In the genomic region with DNA sequence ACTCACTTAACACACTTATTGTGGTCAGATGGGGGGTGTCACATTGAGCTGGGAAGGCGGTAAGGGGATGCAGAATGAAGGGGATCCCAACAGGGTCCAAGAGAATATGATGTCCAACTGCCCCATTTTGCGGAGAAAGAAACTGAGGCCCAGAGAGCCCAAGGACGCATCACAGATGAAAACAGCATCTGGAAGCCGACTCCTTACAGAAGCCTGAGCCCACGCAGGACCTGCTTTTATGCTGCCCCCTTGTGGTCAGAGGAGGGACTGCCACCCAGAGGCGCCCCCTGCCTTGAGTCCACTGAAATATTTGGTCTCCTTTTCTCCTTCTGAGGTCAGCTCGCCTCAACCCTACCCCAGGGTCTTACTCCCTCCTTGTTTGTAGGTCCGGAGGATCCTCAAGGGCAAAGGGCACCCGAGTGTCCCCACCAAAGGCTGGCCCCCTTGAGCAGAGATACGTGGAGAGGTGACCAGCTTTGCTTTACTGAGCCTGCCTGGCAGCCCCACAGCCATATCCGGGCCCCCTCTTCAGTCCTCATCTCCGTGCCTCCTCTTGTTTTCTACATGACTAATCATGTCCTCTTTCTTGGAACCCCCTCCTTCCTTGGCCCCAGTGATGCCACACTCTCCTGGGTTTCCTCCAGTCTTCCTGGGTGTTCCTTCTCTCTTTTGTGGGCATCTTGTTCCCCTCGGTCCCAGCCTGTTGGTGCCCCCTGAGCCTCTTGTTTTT, we compare ENCODE assay signal across 9 cellular contexts. TPM values are rescaled to one million over a fixed set of nuclear protein-coding genes. Genes with fewer than 3 reads are reported as not detected.
DNase-seq lines count a peak whose midpoint lies in the region; ATAC-seq, FAIRE-seq and TF ChIP-seq lines count a peak whose summit lies in the region.
"Had no signal": no experiment of that assay in that cellular context is flagged by ENCODE, and none has a peak within 500 bp of the region (broad histone marks: within the 10 kb centered on the region; RNA-seq: fewer than 3 reads in every experiment).

No MANE protein-coding gene starts in this region.

- H3K4me1 Mint-ChIP-seq in nephron: peaks cover 25% of the 10 kb centered on the region

- H3K9me3 Mint-ChIP-seq in nephron: no peaks in the 10 kb centered on the region

- no peak overlapping the region for H3K27ac ChIP-seq in esophagus muscularis mucosa (replicated peaks in 1 of 4)

- H3K27me3 ChIP-seq in esophagus muscularis mucosa: peaks cover 0 to 23% (median 2%) of the 10 kb centered on the region in 4 donors

- intact Hi-C loops in esophagus muscularis mucosa (cut with DNase I): loop anchor here (1.0 kb wide), 1 partner anchor 24 kb away; no protein-coding TSS in a partner anchor

- no peak overlapping the region for H3K4me3 Mint-ChIP-seq in nephron

- DNase-seq in D721Med (ENCODE audit: insufficient read length, low spot score): peak; percentile 69
- peak; percentile 16 for DNase-seq in NOMO-1 treated with dmso at 0.1 percent for 144 hours (lab: John Stamatoyannopoulos, UW; ENCODE audit: unreplicated experiment)
- peak; percentile 91 for DNase-seq in activated CD8-positive, alpha-beta memory T cell treated with anti-CD3 and anti-CD28 coated beads, Interleukin-2, amount 50 U/mL, for 48 hours
- no peak for DNase-seq in esophagus muscularis mucosa (ENCODE audit: extremely low spot score)
- DNase-seq in stimulated activated naive CD4-positive, alpha-beta T cell (lab: John Stamatoyannopoulos, UW): peak; percentile 39 to 76 (median 60)

- H3K27ac Mint-ChIP-seq in nephron: no peak overlapping the region

- FAIRE-seq in D721Med (lab: Jason Lieb, UNC): no peak

- WGBS in esophagus muscularis mucosa: 34% methylated on average over 13 of the region's 13 CpGs

- ATAC-seq in HG02870 (IDR thresholded peaks at IDR 0.05; ENCODE audit: unreplicated experiment) (peak; percentile 46), HG03108 (IDR thresholded peaks at IDR 0.05; ENCODE audit: unreplicated experiment) (no peak)

- TF ChIP-seq POLR2A in esophagus muscularis mucosa (IDR thresholded peaks at IDR 0.05; ENCODE audit: low read depth): no peak

- peaks cover 51% of the 10 kb centered on the region for H3K27me3 Mint-ChIP-seq in nephron (ENCODE audit: low read depth)

- H3K4me3 ChIP-seq in esophagus muscularis mucosa: no peak overlapping the region

- no peaks in the 10 kb centered on the region for H3K36me3 ChIP-seq in esophagus muscularis mucosa

- H3K4me1 ChIP-seq in esophagus muscularis mucosa: peaks cover 24 to 36% (median 30%) of the 10 kb centered on the region in 4 donors

- H3K36me3 Mint-ChIP-seq in nephron (ENCODE audit: low read depth): no peaks in the 10 kb centered on the region

- no peak for TF ChIP-seq EP300 in esophagus muscularis mucosa (IDR thresholded peaks at IDR 0.05)

- TF ChIP-seq CTCF in D721Med (IDR thresholded peaks at IDR 0.05; ENCODE audit: insufficient read depth, missing control alignments) (peak; percentile 100), esophagus muscularis mucosa (IDR thresholded peaks at IDR 0.05) (peak; percentile 99), nephron (IDR thresholded peaks at IDR 0.05; ENCODE audit: unreplicated experiment in 3 of 3) (peak; percentile 96 to 97 (median 97))

- no peaks in the 10 kb centered on the region for H3K9me3 ChIP-seq in esophagus muscularis mucosa

RNA-seq across cellular contexts. Expression of a gene that starts 30.0 kb away (rescaled TPM):
- 10 to 100 TPM; 20.5 to 41.3 (median 27.6) TPM for total RNA-seq in esophagus muscularis mucosa

RNA-seq across cellular contexts. Expression of a gene that starts 36.5 kb away (rescaled TPM):
- total RNA-seq in esophagus muscularis mucosa: 10 to 100 TPM; 55.7 to 83.3 (median 76.1) TPM

RNA-seq across cellular contexts. Expression of a gene that starts 36.6 kb away (rescaled TPM):
- total RNA-seq in esophagus muscularis mucosa: 1 to 10 TPM in 2 of 4 donors, not detected in 2; 3.9 to 5.8 TPM
- total RNA-seq: activated CD8-positive, alpha-beta memory T cell treated with anti-CD3 and anti-CD28 coated beads for 36 hours had no signal
